ENCODE assay signal across 12 cellular contexts in genomic region chr7:2082357-2083038, GRCh38.
DNase-seq lines count a peak whose midpoint lies in the region; ATAC-seq and TF ChIP-seq lines count a peak whose summit lies in the region.
"Had no signal": no experiment of that assay in that cellular context is flagged by ENCODE, and none has a peak within 500 bp of the region (broad histone marks: within the 10 kb centered on the region; RNA-seq: fewer than 3 reads in every experiment).

No MANE protein-coding gene starts in this region.

- TF ChIP-seq CTCF in WTC11 (IDR thresholded peaks at IDR 0.05), result no peak
- no peak for TF ChIP-seq CTCF in testis (IDR thresholded peaks at IDR 0.05)

- no peaks in the 10 kb centered on the region for H3K27me3 Mint-ChIP-seq in WTC11 (ENCODE audit: low read depth)

- no peaks in the 10 kb centered on the region for H3K9me3 ChIP-seq in testis
- no peaks in the 10 kb centered on the region for H3K9me3 ChIP-seq in Karpas-422 (ENCODE audit: low read length)

- ATAC-seq in WTC11, result peak; percentile 11; the same call in 1 of the 2 replicates
- no peak for ATAC-seq in HG02623 (IDR thresholded peaks at IDR 0.05; ENCODE audit: unreplicated experiment)
- ATAC-seq in HG02798 (IDR thresholded peaks at IDR 0.05; ENCODE audit: poor library complexity, unreplicated experiment), result no peak

- no peaks in the 10 kb centered on the region for H3K9me3 Mint-ChIP-seq in WTC11
- H3K9me3 Mint-ChIP-seq: activated naive CD4-positive, alpha-beta T cell treated with anti-CD3 and anti-CD28 coated beads for 36 hours had no signal

- H3K36me3 ChIP-seq in testis (ENCODE audit: low read depth, missing control alignments), result no peaks in the 10 kb centered on the region
- H3K36me3 ChIP-seq in Karpas-422 (ENCODE audit: insufficient read depth, low read length), result no peaks in the 10 kb centered on the region

- no peak overlapping the region for H3K9ac ChIP-seq in Karpas-422 (ENCODE audit: low read length)

- intact Hi-C loops in testis (cut with DNase I; ENCODE audit: low total_unique reads), result no loop called here

- no peaks in the 10 kb centered on the region for H3K9me2 ChIP-seq in Karpas-422 (replicated peaks; ENCODE audit: insufficient read depth, low read length)

- 81 to 86% methylated on average over 23 to 28 of the region's 28 CpGs for WGBS in testis, 2 donors

- peak; percentile 33 for DNase-seq in NCI-H510A (lab: John Stamatoyannopoulos, UW)
- DNase-seq in NCI-H510A treated with DMSO at 0.1 percent for 48 hours (lab: John Stamatoyannopoulos, UW), result no peak
- DNase-seq in WTC11 (ENCODE audit: low spot score), result no peak
- DNase-seq in islet precursor cell, result peak; percentile 69
- DNase-seq in testis, result peak; percentile 32
- no peak for DNase-seq in Karpas-422
- DNase-seq: activated CD4-positive, alpha-beta T cell treated with anti-CD3 and anti-CD28 coated beads, Interleukin-2, amount 50 U/mL, for 1 hour; activated naive CD4-positive, alpha-beta T cell treated with anti-CD3 and anti-CD28 coated beads for 36 hours; effector memory CD4-positive, alpha-beta T cell had no signal

- POLR2A ChIA-PET in WTC11 (lab: Charles Lee), result interaction anchor here (1.0 kb wide), 1 partner anchor 108 kb away, joined by 3 read pairs; no protein-coding TSS in a partner anchor

- no peak overlapping the region for H3K4me3 ChIP-seq in testis
- no peak overlapping the region for H3K4me3 ChIP-seq in Karpas-422 (ENCODE audit: low read length)
- H3K4me3 ChIP-seq: SK-N-MC had no signal

- no peaks in the 10 kb centered on the region for H3K27me3 ChIP-seq in testis
- no peaks in the 10 kb centered on the region for H3K27me3 ChIP-seq in Karpas-422 (ENCODE audit: low read length)

- H4K20me1 ChIP-seq in Karpas-422 (ENCODE audit: insufficient read depth, low read depth, low read length), result no peaks in the 10 kb centered on the region

- TF ChIP-seq POLR2A in testis (IDR thresholded peaks at IDR 0.05), result no peak

- H2AFZ ChIP-seq in Karpas-422 (ENCODE audit: low read length), result no peak overlapping the region

- CTCF ChIA-PET in WTC11 (lab: Charles Lee), result interaction anchor here (0.5 to 1.4 kb wide), 5 partner anchors 93 to 418 kb away, joined by 3 to 6 read pairs (median 4); no protein-coding TSS in a partner anchor

- H3K27ac ChIP-seq in testis, result no peak overlapping the region
- H3K27ac ChIP-seq in Karpas-422 (ENCODE audit: low read length), result no peak overlapping the region
- H3K27ac ChIP-seq: SK-N-MC had no signal

- peaks cover 6% of the 10 kb centered on the region for H3K4me1 Mint-ChIP-seq in WTC11

- H3K4me1 ChIP-seq in testis (peaks cover 4% of the 10 kb centered on the region), Karpas-422 (ENCODE audit: low read length) (no peaks in the 10 kb centered on the region)

- H3K4me3 Mint-ChIP-seq in WTC11, result no peak overlapping the region
- H3K4me3 Mint-ChIP-seq: activated naive CD4-positive, alpha-beta T cell treated with anti-CD3 and anti-CD28 coated beads for 36 hours had no signal

- H3K4me2 ChIP-seq in Karpas-422 (ENCODE audit: low read depth, low read length, poor library complexity, severe bottlenecking), result no peak overlapping the region

- H3K79me2 ChIP-seq in Karpas-422 (ENCODE audit: low read length), result no peaks in the 10 kb centered on the region

- no peak overlapping the region for H3K27ac Mint-ChIP-seq in WTC11
- H3K27ac Mint-ChIP-seq: activated naive CD4-positive, alpha-beta T cell treated with anti-CD3 and anti-CD28 coated beads for 36 hours had no signal

- peaks cover 4% of the 10 kb centered on the region; the same call in 1 of the 2 replicates for H3K36me3 Mint-ChIP-seq in WTC11

TF ChIP-seq in WTC11, 78 proteins besides CTCF, POLR2A, EP300 and RAD21 (continues in another document):
- TF ChIP-seq CREB1 (CRISPR knock-in tag; IDR thresholded peaks at IDR 0.05) (no peak), PREB (CRISPR knock-in tag; IDR thresholded peaks at IDR 0.05; ENCODE audit: borderline replicate concordance) (no peak), AR (CRISPR knock-in tag; IDR thresholded peaks at IDR 0.05) (no peak), NR1H2 (CRISPR knock-in tag; IDR thresholded peaks at IDR 0.05) (no peak), STAT6 (CRISPR knock-in tag; conservative IDR thresholded peaks at IDR 0.05; ENCODE audit: low read depth) (no peak), SOX15 (CRISPR knock-in tag; IDR thresholded peaks at IDR 0.05) (no peak), OVOL2 (CRISPR knock-in tag; IDR thresholded peaks at IDR 0.05; ENCODE audit: borderline replicate concordance) (no peak), FOXP4 (CRISPR knock-in tag; IDR thresholded peaks at IDR 0.05) (no peak), NR3C1 (CRISPR knock-in tag; conservative IDR thresholded peaks at IDR 0.05; ENCODE audit: low read depth) (no peak), HMGA2 (CRISPR knock-in tag; IDR thresholded peaks at IDR 0.05) (no peak), ZNF232 (CRISPR knock-in tag; IDR thresholded peaks at IDR 0.05) (no peak), TEAD1 (CRISPR knock-in tag; IDR thresholded peaks at IDR 0.05) (no peak), NFATC4 (CRISPR knock-in tag; IDR thresholded peaks at IDR 0.05) (no peak)

Comparison
In these comparisons a context has a peak if more than half of its experiments do, and no peak if none do; other contexts are left out.
1. DNase-seq: peak in NCI-H510A (single experiment), islet precursor cell (single experiment) and testis (single experiment); none in NCI-H510A treated with DMSO at 0.1 percent for 48 hours (single experiment), WTC11 (single experiment) and Karpas-422 (single experiment).